ENCODE assay signal across 20 cellular contexts in the genomic region with DNA sequence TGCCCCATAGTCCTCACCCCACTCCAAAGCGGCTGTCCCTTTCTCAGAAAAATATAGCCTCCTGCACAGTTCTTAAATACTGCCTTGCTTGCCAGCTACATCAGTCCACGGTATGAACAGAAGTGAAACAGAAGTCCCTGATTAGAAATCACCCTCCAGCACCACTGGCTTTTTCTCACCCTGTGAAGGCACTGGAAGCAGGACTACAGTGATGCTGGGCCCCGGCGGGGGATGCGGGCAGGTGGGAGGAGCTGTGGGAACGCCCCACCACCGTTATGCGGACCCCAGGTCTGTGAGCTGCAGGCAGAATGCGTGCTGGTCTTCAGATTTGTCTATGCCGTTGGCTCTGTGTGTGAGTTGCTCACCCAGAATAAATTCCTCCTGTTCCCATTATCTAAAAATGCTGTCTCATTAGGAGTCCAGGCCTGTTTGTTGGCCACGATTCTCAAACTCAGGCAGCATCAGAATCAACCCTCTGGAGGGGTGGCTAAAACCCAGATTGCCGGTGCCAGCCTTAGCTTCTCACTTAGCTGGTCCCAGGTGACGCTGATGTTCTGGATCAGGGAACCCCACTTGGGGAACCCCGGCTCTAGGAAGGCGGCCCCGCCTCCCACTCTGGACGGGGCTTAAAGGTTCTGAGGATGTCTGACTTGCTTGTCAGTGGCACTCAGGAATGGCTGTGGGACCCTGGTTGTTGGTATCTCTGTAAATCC.
"Had no signal": no experiment of that assay in that cellular context is flagged by ENCODE, and none has a peak within 500 bp of the region (broad histone marks: within the 10 kb centered on the region; RNA-seq: fewer than 3 reads in every experiment).

No MANE protein-coding gene starts in this region.

- H3K4me1 ChIP-seq: foreskin keratinocyte, right lobe of liver, upper lobe of left lung had no signal

- H3K27me3 ChIP-seq: foreskin keratinocyte, hepatocyte, right lobe of liver, upper lobe of left lung had no signal

- ATAC-seq: activated CD8-positive, alpha-beta T cell treated with anti-CD3 and anti-CD28 coated beads for 36 hours; activated T-helper 17 cell treated with anti-CD3 and anti-CD28 coated beads, Interleukin-2, amount 50 U/mL, for 72 hours; foreskin keratinocyte; left colon; T-cell had no signal

- H3K36me3 Mint-ChIP-seq: activated naive CD8-positive, alpha-beta T cell treated with anti-CD3 and anti-CD28 coated beads, Interleukin-2, amount 10 ng/mL, durations not matched to agents 7 days and 5 days; mesothelial cell of epicardium; natural killer cell treated with Interleukin-12 subunit alpha and Interleukin-12 subunit beta and Interleukin-15 and Interleukin-18, amount 100 ng/mL, for 72 hours; T-cell had no signal

- H3K9me3 Mint-ChIP-seq: activated B cell treated with CpG ODN at 0.5 μM for 24 hours; activated CD8-positive, alpha-beta T cell treated with anti-CD3 and anti-CD28 coated beads for 36 hours; activated naive CD8-positive, alpha-beta T cell treated with anti-CD3 and anti-CD28 coated beads, Interleukin-2, amount 10 ng/mL, durations not matched to agents 7 days and 5 days; activated T-helper 17 cell treated with anti-CD3 and anti-CD28 coated beads, Interleukin-2, amount 50 U/mL, for 72 hours; mesothelial cell of epicardium; natural killer cell treated with Interleukin-12 subunit alpha and Interleukin-12 subunit beta and Interleukin-15 and Interleukin-18, amount 100 ng/mL, for 72 hours; T-cell had no signal

- H3K27ac ChIP-seq: epithelial cell of prostate, foreskin keratinocyte, hepatocyte, right lobe of liver, thoracic aorta, upper lobe of left lung had no signal

- H3K27ac Mint-ChIP-seq: activated B cell treated with CpG ODN at 0.5 μM for 24 hours; activated CD8-positive, alpha-beta T cell treated with anti-CD3 and anti-CD28 coated beads for 36 hours; activated naive CD8-positive, alpha-beta T cell treated with anti-CD3 and anti-CD28 coated beads, Interleukin-2, amount 10 ng/mL, durations not matched to agents 7 days and 5 days; activated T-helper 17 cell treated with anti-CD3 and anti-CD28 coated beads, Interleukin-2, amount 50 U/mL, for 72 hours; mesothelial cell of epicardium; natural killer cell treated with Interleukin-12 subunit alpha and Interleukin-12 subunit beta and Interleukin-15 and Interleukin-18, amount 100 ng/mL, for 72 hours; T-cell had no signal

- H3K27me3 Mint-ChIP-seq: activated B cell treated with CpG ODN at 0.5 μM for 24 hours; activated T-helper 17 cell treated with anti-CD3 and anti-CD28 coated beads, Interleukin-2, amount 50 U/mL, for 72 hours had no signal

- H3K4me2 ChIP-seq: hepatocyte, smooth muscle cell had no signal

- H3K79me2 ChIP-seq: hepatocyte had no signal

- H2AFZ ChIP-seq: hepatocyte had no signal

- DNase-seq: activated B cell treated with CpG ODN at 0.5 μM for 24 hours; activated CD4-positive, alpha-beta T cell treated with anti-CD3 and anti-CD28 coated beads for 48 hours; activated CD8-positive, alpha-beta T cell treated with anti-CD3 and anti-CD28 coated beads for 36 hours; activated naive CD4-positive, alpha-beta T cell; activated naive CD8-positive, alpha-beta T cell treated with anti-CD3 and anti-CD28 coated beads, Interleukin-2, amount 10 ng/mL, durations not matched to agents 7 days and 5 days; activated T-cell treated with anti-CD3 and anti-CD28 coated beads, Interleukin-2, amount 50 U/mL, for 1 hour; foreskin keratinocyte; left colon; right lobe of liver; stimulated activated CD4-positive, alpha-beta T cell treated with anti-CD3 and anti-CD28 coated beads, Interleukin-4, amount 100 ng/mL, for 1 hour; T-cell; upper lobe of left lung had no signal

- H3K4me3 ChIP-seq: hepatocyte, lung, right lobe of liver, smooth muscle cell, thoracic aorta, upper lobe of left lung had no signal

- H3K4me3 Mint-ChIP-seq: activated B cell treated with CpG ODN at 0.5 μM for 24 hours; activated CD8-positive, alpha-beta T cell treated with anti-CD3 and anti-CD28 coated beads for 36 hours; activated naive CD8-positive, alpha-beta T cell treated with anti-CD3 and anti-CD28 coated beads, Interleukin-2, amount 10 ng/mL, durations not matched to agents 7 days and 5 days; activated T-helper 17 cell treated with anti-CD3 and anti-CD28 coated beads, Interleukin-2, amount 50 U/mL, for 72 hours; mesothelial cell of epicardium; natural killer cell treated with Interleukin-12 subunit alpha and Interleukin-12 subunit beta and Interleukin-15 and Interleukin-18, amount 100 ng/mL, for 72 hours; T-cell had no signal

- H3K36me3 ChIP-seq: right lobe of liver, thoracic aorta, upper lobe of left lung had no signal

- H3K4me1 Mint-ChIP-seq: activated B cell treated with CpG ODN at 0.5 μM for 24 hours; activated naive CD8-positive, alpha-beta T cell treated with anti-CD3 and anti-CD28 coated beads, Interleukin-2, amount 10 ng/mL, durations not matched to agents 7 days and 5 days; activated T-helper 17 cell treated with anti-CD3 and anti-CD28 coated beads, Interleukin-2, amount 50 U/mL, for 72 hours; T-cell had no signal

- H3K9me3 ChIP-seq: right lobe of liver, thoracic aorta, upper lobe of left lung had no signal
